1 cellular context compared by ENCODE assay signal in genomic region chr4:156762851-156763250, GRCh38.
TF ChIP-seq lines count a peak whose summit lies in the region.

No MANE protein-coding gene starts in this region.

TF ChIP-seq in HEK293, 187 proteins besides CTCF, POLR2A, EP300 and RAD21 (continued from another document):
- peak; percentile 70; the same call in 1 of the 2 replicates for TF ChIP-seq TCF7L2 (IDR thresholded peaks at IDR 0.05; ENCODE audit: borderline replicate concordance, low read depth, low read length)
- TF ChIP-seq, protein P1, sequence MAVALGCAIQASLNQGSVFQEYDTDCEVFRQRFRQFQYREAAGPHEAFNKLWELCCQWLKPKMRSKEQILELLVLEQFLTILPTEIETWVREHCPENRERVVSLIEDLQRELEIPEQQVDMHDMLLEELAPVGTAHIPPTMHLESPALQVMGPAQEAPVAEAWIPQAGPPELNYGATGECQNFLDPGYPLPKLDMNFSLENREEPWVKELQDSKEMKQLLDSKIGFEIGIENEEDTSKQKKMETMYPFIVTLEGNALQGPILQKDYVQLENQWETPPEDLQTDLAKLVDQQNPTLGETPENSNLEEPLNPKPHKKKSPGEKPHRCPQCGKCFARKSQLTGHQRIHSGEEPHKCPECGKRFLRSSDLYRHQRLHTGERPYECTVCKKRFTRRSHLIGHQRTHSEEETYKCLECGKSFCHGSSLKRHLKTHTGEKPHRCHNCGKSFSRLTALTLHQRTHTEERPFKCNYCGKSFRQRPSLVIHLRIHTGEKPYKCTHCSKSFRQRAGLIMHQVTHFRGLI (tag by site-specific recombination; IDR thresholded peaks at IDR 0.05): no peak
- TF ChIP-seq, protein P2, sequence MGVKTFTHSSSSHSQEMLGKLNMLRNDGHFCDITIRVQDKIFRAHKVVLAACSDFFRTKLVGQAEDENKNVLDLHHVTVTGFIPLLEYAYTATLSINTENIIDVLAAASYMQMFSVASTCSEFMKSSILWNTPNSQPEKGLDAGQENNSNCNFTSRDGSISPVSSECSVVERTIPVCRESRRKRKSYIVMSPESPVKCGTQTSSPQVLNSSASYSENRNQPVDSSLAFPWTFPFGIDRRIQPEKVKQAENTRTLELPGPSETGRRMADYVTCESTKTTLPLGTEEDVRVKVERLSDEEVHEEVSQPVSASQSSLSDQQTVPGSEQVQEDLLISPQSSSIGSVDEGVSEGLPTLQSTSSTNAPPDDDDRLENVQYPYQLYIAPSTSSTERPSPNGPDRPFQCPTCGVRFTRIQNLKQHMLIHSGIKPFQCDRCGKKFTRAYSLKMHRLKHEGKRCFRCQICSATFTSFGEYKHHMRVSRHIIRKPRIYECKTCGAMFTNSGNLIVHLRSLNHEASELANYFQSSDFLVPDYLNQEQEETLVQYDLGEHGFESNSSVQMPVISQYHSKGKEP (tag by site-specific recombination; IDR thresholded peaks at IDR 0.05): 0 out of 2 replicates have a peak, but pooled peaks have one; percentile 53
TF ChIP-seq in HEK293: peak in this region for 5.
